Comparison of ENCODE assay signal across 23 cellular contexts in genomic region chr5:98053170-98053569, GRCh38.
"Had no signal": no experiment of that assay in that cellular context is flagged by ENCODE, and none has a peak within 500 bp of the region (broad histone marks: within the 10 kb centered on the region; RNA-seq: fewer than 3 reads in every experiment).

No MANE protein-coding gene starts in this region.

- H3K27me3 ChIP-seq: dorsolateral prefrontal cortex, esophagus muscularis mucosa, foreskin keratinocyte, gastroesophageal sphincter, heart left ventricle, hepatocyte, left lung had no signal

- H3K27me3 Mint-ChIP-seq: naive B cell had no signal

- H3K79me2 ChIP-seq: hepatocyte had no signal

- H2AFZ ChIP-seq: hepatocyte had no signal

- FAIRE-seq: endothelial cell of umbilical vein, islet of Langerhans, keratinocyte had no signal

- H3K27ac Mint-ChIP-seq: mesothelial cell of epicardium; naive B cell; naive thymus-derived CD8-positive, alpha-beta T cell had no signal

- H3K4me2 ChIP-seq: hepatocyte had no signal

- H3K9me3 ChIP-seq: esophagus muscularis mucosa, gastroesophageal sphincter, left lung, lower lobe of right lung, mucosa of descending colon had no signal

- DNase-seq: dermis blood vessel endothelial cell; dorsolateral prefrontal cortex; effector CD4-positive, alpha-beta T cell; effector memory CD4-positive, alpha-beta T cell; foreskin keratinocyte; heart left ventricle; hypothalamus; left cardiac atrium; left lung; left ventricle myocardium superior; lower lobe of right lung; mesenchymal stem cell; mucosa of descending colon; naive B cell; naive thymus-derived CD8-positive, alpha-beta T cell had no signal

- H3K4me1 Mint-ChIP-seq: mesothelial cell of epicardium; naive B cell; naive thymus-derived CD8-positive, alpha-beta T cell had no signal

- H3K36me3 ChIP-seq: esophagus muscularis mucosa, gastroesophageal sphincter, heart left ventricle, left lung, lower lobe of right lung had no signal

- ATAC-seq: foreskin keratinocyte; gastroesophageal sphincter; heart left ventricle; left cardiac atrium; left lung; left ventricle myocardium superior; lower lobe of right lung; mucosa of descending colon; naive thymus-derived CD8-positive, alpha-beta T cell had no signal

- H3K36me3 Mint-ChIP-seq: mesothelial cell of epicardium; naive B cell; naive thymus-derived CD8-positive, alpha-beta T cell had no signal

- H3K4me1 ChIP-seq: foreskin keratinocyte, gastroesophageal sphincter, heart left ventricle, left lung, lower lobe of right lung had no signal

- H3K4me3 Mint-ChIP-seq: mesothelial cell of epicardium; naive B cell; naive thymus-derived CD8-positive, alpha-beta T cell had no signal

- H3K4me3 ChIP-seq: coronary artery, dorsolateral prefrontal cortex, esophagus muscularis mucosa, gastroesophageal sphincter, heart left ventricle, hepatocyte, left lung, lower lobe of right lung, mucosa of descending colon had no signal

- H3K27ac ChIP-seq: coronary artery, dorsolateral prefrontal cortex, esophagus muscularis mucosa, foreskin keratinocyte, gastroesophageal sphincter, heart left ventricle, hepatocyte, left lung, lower lobe of right lung had no signal
